Comparison of ENCODE assay signal across 33 cellular contexts in genomic region chr17:6474906-6475305, GRCh38. TPM values are rescaled to one million over a fixed set of nuclear protein-coding genes. Genes with fewer than 3 reads are reported as not detected.
DNase-seq lines count a peak whose midpoint lies in the region; ATAC-seq and TF ChIP-seq lines count a peak whose summit lies in the region.
"Had no signal": no experiment of that assay in that cellular context is flagged by ENCODE, and none has a peak within 500 bp of the region (broad histone marks: within the 10 kb centered on the region; RNA-seq: fewer than 3 reads in every experiment).

No MANE protein-coding gene starts in this region.

- peak; percentile 76 for ATAC-seq in foreskin keratinocyte
- ATAC-seq in CD8-positive, alpha-beta T cell, result no peak
- ATAC-seq: gastrocnemius medialis; naive thymus-derived CD8-positive, alpha-beta T cell; stimulated activated effector memory CD8-positive, alpha-beta T cell treated with anti-CD3 and anti-CD28 coated beads, Interleukin-12 subunit alpha, Interleukin-12 subunit beta, amount 100 ng/mL, for 72 hours had no signal

- peak overlapping the region in 1 of 5 experiments; percentile 8 for H3K4me3 Mint-ChIP-seq in brain
- H3K4me3 Mint-ChIP-seq in CD8-positive, alpha-beta T cell, result no peak overlapping the region
- H3K4me3 Mint-ChIP-seq: activated T-cell treated with anti-CD3 and anti-CD28 coated beads, Interleukin-2, amount 50 U/mL, for 24 hours; naive thymus-derived CD8-positive, alpha-beta T cell; stimulated activated effector memory CD8-positive, alpha-beta T cell treated with anti-CD3 and anti-CD28 coated beads, Interleukin-12 subunit alpha, Interleukin-12 subunit beta, amount 100 ng/mL, for 72 hours had no signal

- TF ChIP-seq POLR2A in ovary (IDR thresholded peaks at IDR 0.05), result no peak

- DNase-seq in NCI-H1694 (lab: John Stamatoyannopoulos, UW) (peak; percentile 26), foreskin keratinocyte (peak; percentile 82 to 85), trophoblast cell (peak; percentile 84 to 87), ovary (no peak)
- DNase-seq in stimulated activated CD4-positive, alpha-beta T cell treated with anti-CD3 and anti-CD28 coated beads, Interleukin-4, amount 100 ng/mL, for 4 hours, result no peak
- DNase-seq in stimulated activated naive CD4-positive, alpha-beta T cell (lab: John Stamatoyannopoulos, UW), result no peak
- DNase-seq in CD8-positive, alpha-beta T cell, result no peak
- DNase-seq: activated CD4-positive, alpha-beta T cell treated with anti-CD3 and anti-CD28 coated beads for 48 hours; activated gamma-delta T cell; activated T-cell treated with anti-CD3 and anti-CD28 coated beads, Interleukin-2, amount 50 U/mL, for 24 hours; COR-L47; DMS79 treated with DMSO at 0.1 percent for 48 hours; effector CD4-positive, alpha-beta T cell; erythroblast; gastrocnemius medialis; hippocampal formation; left ventricle myocardium inferior; naive thymus-derived CD8-positive, alpha-beta T cell; NCI-H1436; NCI-H2107; NCI-H510A; SHP77; stimulated activated CD4-positive, alpha-beta T cell treated with anti-CD3 and anti-CD28 coated beads, Interleukin-12 subunit alpha, Interleukin-12 subunit beta, amount 100 ng/mL, for 4 hours; stimulated activated CD4-positive, alpha-beta T cell treated with anti-CD3 and anti-CD28 coated beads, Interleukin-4, amount 100 ng/mL, for 1 hour had no signal

- intact Hi-C loops in ovary (cut with DNase I), result loop anchor here in 2 of 4 donors (5.0 to 10.0 kb wide), 3 partner anchors 82 to 162 kb away; partner anchors contain the start of gene PITPNM3 (in 2 of the 2)
- intact Hi-C loops in CD8-positive, alpha-beta T cell (cut with DNase I, micrococcal nuclease), result loop anchor here in 1 of 2 experiments (5.0 to 10.0 kb wide), 3 partner anchors 172 to 530 kb away; no protein-coding TSS in a partner anchor

- no peaks in the 10 kb centered on the region for H3K36me3 ChIP-seq in trophoblast cell (ENCODE audit: control insufficient read depth in 1 of 2, insufficient read depth in 2 of 2, low read length in 2 of 2)
- H3K36me3 ChIP-seq in ovary, result no peaks in the 10 kb centered on the region
- H3K36me3 ChIP-seq in CD8-positive, alpha-beta T cell (ENCODE audit: insufficient read depth, low read length), result no peaks in the 10 kb centered on the region
- H3K36me3 ChIP-seq: BLaER1, gastrocnemius medialis, left ventricle myocardium inferior had no signal

- H4K12ac ChIP-seq in trophoblast cell (ENCODE audit: low read depth, low read length), result no peak overlapping the region

- H3K4me3 ChIP-seq in trophoblast cell (ENCODE audit: low read depth, low read length) (no peak overlapping the region), ovary (no peak overlapping the region)
- no peak overlapping the region for H3K4me3 ChIP-seq in CD8-positive, alpha-beta T cell (ENCODE audit: low read depth, low read length)
- H3K4me3 ChIP-seq: BLaER1, gastrocnemius medialis, left ventricle myocardium inferior, suprapubic skin had no signal

- TF ChIP-seq CTCF in brain (conservative IDR thresholded peaks at IDR 0.05), result no peak
- TF ChIP-seq CTCF in foreskin keratinocyte (conservative IDR thresholded peaks at IDR 0.05), result no peak
- no peak for TF ChIP-seq CTCF in ovary (IDR thresholded peaks at IDR 0.05)
- TF ChIP-seq CTCF in CD8-positive, alpha-beta T cell (IDR thresholded peaks at IDR 0.05), result no peak

- H3K23ac ChIP-seq in trophoblast cell (ENCODE audit: low read length), result no peak overlapping the region

- no peak overlapping the region for H3K18ac ChIP-seq in trophoblast cell (ENCODE audit: low read length)

- no peak overlapping the region for H2BK5ac ChIP-seq in trophoblast cell (ENCODE audit: low read depth, low read length, poor library complexity)

- no peak overlapping the region for H2BK12ac ChIP-seq in trophoblast cell (ENCODE audit: low read length)

- H3K27me3 ChIP-seq in foreskin keratinocyte (no peaks in the 10 kb centered on the region), trophoblast cell (ENCODE audit: insufficient read depth, low read length) (no peaks in the 10 kb centered on the region), ovary (no peaks in the 10 kb centered on the region)
- no peaks in the 10 kb centered on the region for H3K27me3 ChIP-seq in CD8-positive, alpha-beta T cell (ENCODE audit: insufficient read depth, low read length)
- H3K27me3 ChIP-seq: BLaER1, gastrocnemius medialis, suprapubic skin had no signal

- no peak overlapping the region for H3K4ac ChIP-seq in trophoblast cell (ENCODE audit: low read depth, low read length)

- H3K14ac ChIP-seq in trophoblast cell (ENCODE audit: low read length), result no peak overlapping the region

- no peak overlapping the region for H4K91ac ChIP-seq in trophoblast cell (ENCODE audit: low read depth, low read length)

- H3K36me3 Mint-ChIP-seq in brain, result peaks cover 3% of the 10 kb centered on the region
- H3K36me3 Mint-ChIP-seq in CD8-positive, alpha-beta T cell, result no peaks in the 10 kb centered on the region
- H3K36me3 Mint-ChIP-seq: naive thymus-derived CD8-positive, alpha-beta T cell; stimulated activated effector memory CD8-positive, alpha-beta T cell treated with anti-CD3 and anti-CD28 coated beads, Interleukin-12 subunit alpha, Interleukin-12 subunit beta, amount 100 ng/mL, for 72 hours had no signal

- no peaks in the 10 kb centered on the region for H3K79me2 ChIP-seq in trophoblast cell (ENCODE audit: control insufficient read depth, insufficient read depth, low read length, poor library complexity)

- H2AFZ ChIP-seq in trophoblast cell (ENCODE audit: insufficient read depth, low read length, poor library complexity), result no peak overlapping the region

- peaks cover 66% of the 10 kb centered on the region for H3K4me1 Mint-ChIP-seq in brain
- H3K4me1 Mint-ChIP-seq in CD8-positive, alpha-beta T cell (ENCODE audit: low read depth), result peaks cover 1% of the 10 kb centered on the region

- CTCF ChIA-PET in CD8-positive, alpha-beta T cell (lab: Charles Lee), result interaction anchor here (1.8 kb wide), 1 partner anchor 52 kb away, joined by 4 read pairs; no protein-coding TSS in a partner anchor

- H4K8ac ChIP-seq in trophoblast cell (ENCODE audit: low read depth, low read length), result no peak overlapping the region

- H3K27ac Mint-ChIP-seq in brain, result peak overlapping the region in 4 of 5 experiments; percentile 17 to 71 (median 31)
- H3K27ac Mint-ChIP-seq in CD8-positive, alpha-beta T cell, result no peak overlapping the region
- H3K27ac Mint-ChIP-seq: activated T-cell treated with anti-CD3 and anti-CD28 coated beads, Interleukin-2, amount 50 U/mL, for 24 hours; stimulated activated effector memory CD8-positive, alpha-beta T cell treated with anti-CD3 and anti-CD28 coated beads, Interleukin-12 subunit alpha, Interleukin-12 subunit beta, amount 100 ng/mL, for 72 hours had no signal

- H3K4me2 ChIP-seq in trophoblast cell (ENCODE audit: low read length), result no peak overlapping the region
- H3K4me2 ChIP-seq: BLaER1 had no signal

- no peak for TF ChIP-seq EP300 in ovary (IDR thresholded peaks at IDR 0.05)

- POLR2A ChIA-PET in CD8-positive, alpha-beta T cell (lab: Charles Lee), result no interaction called here

- H2AK5ac ChIP-seq in trophoblast cell (ENCODE audit: low read length), result no peak overlapping the region

- no CpG with 5 or more reads among the region's 7 CpGs for WGBS in trophoblast cell (ENCODE audit: extremely low coverage, insufficient coverage, insufficient read length)
- WGBS in ovary, 3 donors, result 56 to 70% (median 57%) methylated on average over 7 of the region's 7 CpGs

- H2BK120ac ChIP-seq in trophoblast cell (ENCODE audit: insufficient read depth, low read length, poor library complexity), result no peak overlapping the region

- no peak overlapping the region for H3K9ac ChIP-seq in trophoblast cell (ENCODE audit: low read length)
- H3K9ac ChIP-seq: BLaER1 had no signal

- H3K27ac ChIP-seq in foreskin keratinocyte, result no peak overlapping the region
- no peak overlapping the region for H3K27ac ChIP-seq in trophoblast cell (ENCODE audit: low read depth, low read length)
- no peak overlapping the region for H3K27ac ChIP-seq in ovary
- no peak overlapping the region for H3K27ac ChIP-seq in CD8-positive, alpha-beta T cell (ENCODE audit: low read depth, low read length)
- H3K27ac ChIP-seq: BLaER1, gastrocnemius medialis, left ventricle myocardium inferior, suprapubic skin had no signal

- no peaks in the 10 kb centered on the region for H3K27me3 Mint-ChIP-seq in brain
- no peaks in the 10 kb centered on the region for H3K27me3 Mint-ChIP-seq in CD8-positive, alpha-beta T cell (ENCODE audit: low read depth)
- H3K27me3 Mint-ChIP-seq: activated T-cell treated with anti-CD3 and anti-CD28 coated beads, Interleukin-2, amount 50 U/mL, for 24 hours had no signal

- H3K4me1 ChIP-seq in foreskin keratinocyte (peaks cover 19% of the 10 kb centered on the region), trophoblast cell (ENCODE audit: control insufficient read depth in 1 of 2, insufficient read depth in 2 of 2, low read length in 2 of 2) (peaks cover 0 to 7% of the 10 kb centered on the region in 2 experiments), ovary (ENCODE audit: insufficient read depth) (peaks cover 11% of the 10 kb centered on the region)
- H3K4me1 ChIP-seq in CD8-positive, alpha-beta T cell (ENCODE audit: insufficient read depth, low read length), result no peaks in the 10 kb centered on the region
- H3K4me1 ChIP-seq: left ventricle myocardium inferior had no signal

- H3K9me3 ChIP-seq in trophoblast cell (ENCODE audit: insufficient read depth, low read depth, low read length), result no peaks in the 10 kb centered on the region
- H3K9me3 ChIP-seq in ovary, result no peaks in the 10 kb centered on the region
- H3K9me3 ChIP-seq in CD8-positive, alpha-beta T cell (ENCODE audit: low read length), result no peaks in the 10 kb centered on the region
- H3K9me3 ChIP-seq: BLaER1, gastrocnemius medialis, left ventricle myocardium inferior, suprapubic skin had no signal

- no peaks in the 10 kb centered on the region for H3K79me1 ChIP-seq in trophoblast cell (ENCODE audit: low read length)

- no peaks in the 10 kb centered on the region for H3K9me3 Mint-ChIP-seq in brain
- no peaks in the 10 kb centered on the region for H3K9me3 Mint-ChIP-seq in CD8-positive, alpha-beta T cell
- H3K9me3 Mint-ChIP-seq: activated T-cell treated with anti-CD3 and anti-CD28 coated beads, Interleukin-2, amount 50 U/mL, for 24 hours; naive thymus-derived CD8-positive, alpha-beta T cell; stimulated activated effector memory CD8-positive, alpha-beta T cell treated with anti-CD3 and anti-CD28 coated beads, Interleukin-12 subunit alpha, Interleukin-12 subunit beta, amount 100 ng/mL, for 72 hours had no signal

RNA-seq across cellular contexts. Expression of gene PIMREG, which starts 30.7 kb away (rescaled TPM):
- polyA plus RNA-seq in brain (ENCODE audit: insufficient read depth, low read depth, low replicate concordance) (90.1 TPM), foreskin keratinocyte (21.8 and 31.0 TPM in 2 replicates), ovary (under 1 TPM; 0.58 to 0.78 TPM)
- total RNA-seq in foreskin keratinocyte (18.2 and 28.7 TPM in 2 replicates), ovary (1 to 10 TPM in 1 of 7 donors, under 1 TPM in 5, not detected in 1; 0.20 to 4.7 (median 0.73) TPM)
- polyA plus RNA-seq in trophoblast cell (2013), result 8.2 and 8.4 TPM in 2 replicates
- not detected for total RNA-seq in CD8-positive, alpha-beta T cell
- total RNA-seq: mesenteric fat pad; naive thymus-derived CD8-positive, alpha-beta T cell had no signal

RNA-seq across cellular contexts. Expression of gene AIPL1, which starts 40.0 kb away (rescaled TPM):
- polyA plus RNA-seq in brain (ENCODE audit: insufficient read depth, low read depth, low replicate concordance) (not detected), foreskin keratinocyte (not detected in 2 replicates), ovary (not detected)
- total RNA-seq in foreskin keratinocyte (not detected in 2 replicates), ovary (not detected)
- not detected in 2 replicates for polyA plus RNA-seq in trophoblast cell (2013)
- total RNA-seq in CD8-positive, alpha-beta T cell, result not detected
- total RNA-seq: gastrocnemius medialis; HT1080; left ventricle myocardium inferior; mesenteric fat pad; naive thymus-derived CD8-positive, alpha-beta T cell; osteocyte; suprapubic skin; ureter had no signal
- polyA plus RNA-seq: AG04450; naive thymus-derived CD8-positive, alpha-beta T cell had no signal

Comparison
In these comparisons a context has a peak if more than half of its experiments do, and no peak if none do; other contexts are left out.
1. DNase-seq: peak in NCI-H1694 (single experiment), foreskin keratinocyte (2 of 2) and trophoblast cell (2 of 2); none in ovary (0 of 5), stimulated activated CD4-positive, alpha-beta T cell treated with anti-CD3 and anti-CD28 coated beads, Interleukin-4, amount 100 ng/mL, for 4 hours (0 of 2), stimulated activated naive CD4-positive, alpha-beta T cell (0 of 6) and CD8-positive, alpha-beta T cell (0 of 7).